Comparison of ENCODE assay signal across 18 cellular contexts in genomic region chr4:109211671-109212070, GRCh38.
"Had no signal": no experiment of that assay in that cellular context is flagged by ENCODE, and none has a peak within 500 bp of the region (broad histone marks: within the 10 kb centered on the region; RNA-seq: fewer than 3 reads in every experiment).

No MANE protein-coding gene starts in this region.

- H3K4me3 ChIP-seq: ascending aorta, heart left ventricle, left lung, thyroid gland, uterus had no signal

- H3K9me3 ChIP-seq: ascending aorta, heart left ventricle, left lung, thyroid gland, uterus had no signal

- H3K4me1 ChIP-seq: left lung, thyroid gland, uterus had no signal

- H3K36me3 ChIP-seq: ascending aorta, heart left ventricle, left lung, thyroid gland, uterus had no signal

- H3K27ac ChIP-seq: ascending aorta, foreskin keratinocyte, heart left ventricle, left lung, thyroid gland, uterus had no signal

- FAIRE-seq: small intestine had no signal

- ATAC-seq: activated CD8-positive, alpha-beta T cell treated with anti-CD3 and anti-CD28 coated beads, Interleukin-2, amount 10 ng/mL, durations not matched to agents 7 days and 5 days; effector memory CD8-positive, alpha-beta T cell; foreskin keratinocyte; heart left ventricle; left lung; T-helper 17 cell; WTC11 had no signal

- DNase-seq: activated CD4-positive, alpha-beta T cell treated with anti-CD3 and anti-CD28 coated beads for 48 hours; activated CD8-positive, alpha-beta memory T cell treated with anti-CD3 and anti-CD28 coated beads, Interleukin-2, amount 50 U/mL, for 48 hours; activated CD8-positive, alpha-beta T cell treated with anti-CD3 and anti-CD28 coated beads, Interleukin-2, amount 10 ng/mL, durations not matched to agents 7 days and 5 days; activated naive CD4-positive, alpha-beta T cell; effector memory CD8-positive, alpha-beta T cell; erythroblast; heart left ventricle; islet precursor cell; left lung; mesenchymal stem cell; nephron progenitor cell; small intestine; T-helper 17 cell; thyroid gland; uterus had no signal

- H3K27me3 ChIP-seq: ascending aorta, heart left ventricle, left lung, thyroid gland, uterus had no signal
